Comparison of ENCODE assay signal across 9 cellular contexts in the genomic region with DNA sequence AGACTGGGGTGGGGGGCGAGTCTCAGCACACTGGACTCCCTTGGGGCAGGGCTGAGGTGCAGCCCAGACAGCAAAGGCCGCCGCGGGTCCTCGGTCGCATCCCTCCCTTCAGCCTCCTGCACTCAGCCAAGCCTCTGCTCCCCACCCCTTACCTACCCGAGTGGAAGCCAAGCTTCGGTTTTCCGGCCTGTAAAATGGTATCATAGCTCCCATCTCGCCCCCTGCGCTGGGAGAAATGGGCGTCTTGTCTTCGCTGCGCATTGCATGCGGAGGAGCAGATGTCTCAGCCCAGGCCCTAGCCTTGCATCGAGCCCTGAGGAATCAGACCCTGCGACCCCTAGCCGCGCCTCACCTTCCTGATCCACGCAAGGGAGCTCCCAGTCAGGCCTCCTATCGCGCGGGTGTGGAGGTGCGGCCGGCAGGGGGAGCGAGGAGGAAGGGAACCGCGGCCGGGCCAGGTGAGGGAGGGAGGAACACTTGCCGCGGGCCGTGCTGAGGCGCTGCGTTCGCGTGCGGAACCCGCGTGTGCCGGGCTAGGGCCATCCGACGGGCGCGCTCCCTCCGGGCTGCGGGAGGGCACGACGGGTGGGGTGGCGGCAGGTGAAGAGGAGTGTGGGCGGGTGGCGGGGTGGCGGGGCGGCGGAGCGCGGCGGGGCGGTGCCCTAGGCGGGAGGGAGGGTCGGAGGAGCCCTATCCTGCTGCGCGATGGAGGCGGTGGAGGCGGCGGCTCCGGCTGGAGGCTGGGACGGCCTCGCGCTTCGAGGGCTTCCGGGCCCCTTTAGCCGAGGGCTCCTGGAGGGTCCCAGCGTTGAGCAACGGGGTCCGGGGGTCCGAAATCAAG. TPM values are rescaled to one million over a fixed set of nuclear protein-coding genes. Genes with fewer than 3 reads are reported as not detected.
A peak's percentile ranks its signal among the peaks of the same experiment; 100 is the strongest.
DNase-seq lines count a peak whose midpoint lies in the region; ATAC-seq, FAIRE-seq and TF ChIP-seq lines count a peak whose summit lies in the region.
"Had no signal": no experiment of that assay in that cellular context is flagged by ENCODE, and none has a peak within 500 bp of the region (broad histone marks: within the 10 kb centered on the region; RNA-seq: fewer than 3 reads in every experiment).

No MANE protein-coding gene starts in this region.

- H3K9me3 Mint-ChIP-seq in activated CD4-positive, alpha-beta memory T cell treated with anti-CD3 and anti-CD28 coated beads for 36 hours = no peaks in the 10 kb centered on the region
- no peaks in the 10 kb centered on the region for H3K9me3 Mint-ChIP-seq in effector memory CD8-positive, alpha-beta T cell

- no peaks in the 10 kb centered on the region for H3K9me2 ChIP-seq in MM.1S (replicated peaks; ENCODE audit: insufficient read depth, low read length)

- H2AFZ ChIP-seq in MM.1S (ENCODE audit: low read length) (peak overlapping the region; percentile 43; the same call in 1 of the 2 replicates), neuronal stem cell (ENCODE audit: low read length) (no peak overlapping the region)

- H3K4me3 Mint-ChIP-seq in activated CD4-positive, alpha-beta memory T cell treated with anti-CD3 and anti-CD28 coated beads for 36 hours = peak overlapping the region; percentile 16
- peak overlapping the region; percentile 51 to 78 for H3K4me3 Mint-ChIP-seq in effector memory CD8-positive, alpha-beta T cell

- CTCF ChIA-PET in activated CD4-positive, alpha-beta memory T cell treated with anti-CD3 and anti-CD28 coated beads for 36 hours (lab: Charles Lee) = interaction anchor here (0.6 to 2.5 kb wide), 14 partner anchors 13 to 683 kb away, joined by 3 to 14 read pairs (median 3); no protein-coding TSS in a partner anchor

- peak; percentile 74 for ATAC-seq in effector memory CD8-positive, alpha-beta T cell (replicated peaks)
- ATAC-seq in HG03175 (IDR thresholded peaks at IDR 0.05; ENCODE audit: unreplicated experiment) = no peak

- intact Hi-C loops in activated CD4-positive, alpha-beta memory T cell treated with anti-CD3 and anti-CD28 coated beads for 36 hours (cut with micrococcal nuclease) = loop anchor here (5.0 kb wide), 1 partner anchor 136 kb away; no protein-coding TSS in a partner anchor
- intact Hi-C loops in uterus (cut with DNase I; ENCODE audit: low total_unique reads) = no loop called here

- TF ChIP-seq CTCF in MM.1S (IDR thresholded peaks at IDR 0.05; ENCODE audit: low read length) (peak; percentile 71), uterus (IDR thresholded peaks at IDR 0.05) (peak; percentile 36 to 68 (median 42))

- no CpG with 5 or more reads among the region's 76 CpGs for WGBS in neuronal stem cell (ENCODE audit: extremely low coverage in 2 of 2, insufficient read length in 2 of 2, insufficient replicate concordance in 1 of 2), 2 donors

- no peak for TF ChIP-seq POLR2A in uterus (IDR thresholded peaks at IDR 0.05)

- no peaks in the 10 kb centered on the region for H3K79me2 ChIP-seq in MM.1S (ENCODE audit: low read length)

- H3K27ac ChIP-seq in MM.1S (ENCODE audit: low read length) = no peak overlapping the region
- no peak overlapping the region for H3K27ac ChIP-seq in neuronal stem cell (replicated peaks; ENCODE audit: low read length)
- no peak overlapping the region for H3K27ac ChIP-seq in uterus

- H4K91ac ChIP-seq in neuronal stem cell (ENCODE audit: low read depth, low read length, poor library complexity) = no peak overlapping the region

- DNase-seq in Daoy (ENCODE audit: low read depth) (peak; percentile 57), MM.1S (peak; percentile 69), neuronal stem cell (ENCODE audit: low spot score) (no peak), uterus (peak in 1 of 2 donors; percentile 34), RCC 7860 (ENCODE audit: low spot score) (no peak)
- DNase-seq in activated CD4-positive, alpha-beta memory T cell treated with anti-CD3 and anti-CD28 coated beads for 36 hours = peak; percentile 78
- peak; percentile 35 to 47 (median 41) for DNase-seq in effector memory CD8-positive, alpha-beta T cell

- H4K20me1 ChIP-seq in MM.1S (ENCODE audit: insufficient read depth, low read length) = no peaks in the 10 kb centered on the region

- H3K36me3 ChIP-seq in MM.1S (replicated peaks; ENCODE audit: insufficient read depth, low read length) = no peaks in the 10 kb centered on the region
- H3K36me3 ChIP-seq in neuronal stem cell (replicated peaks in 1 of 2; ENCODE audit: control insufficient read depth in 2 of 2, insufficient read depth in 2 of 2, low read length in 2 of 2) = no peaks in the 10 kb centered on the region
- no peaks in the 10 kb centered on the region for H3K36me3 ChIP-seq in uterus

- no peak overlapping the region for H2BK12ac ChIP-seq in neuronal stem cell (ENCODE audit: low read length)

- H3K4me1 Mint-ChIP-seq in activated CD4-positive, alpha-beta memory T cell treated with anti-CD3 and anti-CD28 coated beads for 36 hours (ENCODE audit: low read depth) = peaks cover 28% of the 10 kb centered on the region
- H3K4me1 Mint-ChIP-seq in effector memory CD8-positive, alpha-beta T cell (ENCODE audit: low read depth in 2 of 2) = peaks cover 24% of the 10 kb centered on the region in 2 donors

- H2BK5ac ChIP-seq in neuronal stem cell (ENCODE audit: low read length) = no peak overlapping the region

- peak overlapping the region; percentile 100 for H3K23ac ChIP-seq in neuronal stem cell (ENCODE audit: low read depth, low read length, poor library complexity)

- H3K27me3 ChIP-seq in MM.1S (replicated peaks; ENCODE audit: insufficient read depth, low read length) = peaks cover 85% of the 10 kb centered on the region
- H3K27me3 ChIP-seq in neuronal stem cell (ENCODE audit: control insufficient read depth in 3 of 3, insufficient read depth in 3 of 3, low read depth in 1 of 3, low read length in 3 of 3) = peaks cover 52 to 94% (median 85%) of the 10 kb centered on the region in 3 experiments
- H3K27me3 ChIP-seq in uterus = peaks cover 18 to 31% of the 10 kb centered on the region in 2 donors

- H3K4me2 ChIP-seq in MM.1S (ENCODE audit: low read depth, low read length) (peak overlapping the region; percentile 76), neuronal stem cell (ENCODE audit: insufficient read depth, low read length, poor library complexity, severe bottlenecking) (peak overlapping the region; percentile 30)

- H3K4me1 ChIP-seq in MM.1S (ENCODE audit: low read length) (0 out of 2 replicates have a peak, but pooled peaks cover 3% of the 10 kb centered on the region), neuronal stem cell (ENCODE audit: control insufficient read depth in 2 of 2, insufficient read depth in 1 of 2, low read depth in 1 of 2, low read length in 2 of 2) (peaks cover 7 to 19% of the 10 kb centered on the region in 2 donors), uterus (peaks cover 0 to 26% of the 10 kb centered on the region in 2 donors)

- no peak overlapping the region for H3K27ac Mint-ChIP-seq in activated CD4-positive, alpha-beta memory T cell treated with anti-CD3 and anti-CD28 coated beads for 36 hours
- H3K27ac Mint-ChIP-seq in effector memory CD8-positive, alpha-beta T cell = no peak overlapping the region

- no peak overlapping the region for H2BK120ac ChIP-seq in neuronal stem cell (ENCODE audit: low read depth, low read length)

- H3K4ac ChIP-seq in neuronal stem cell (ENCODE audit: low read length) = no peak overlapping the region

- no peak overlapping the region for H4K8ac ChIP-seq in neuronal stem cell (ENCODE audit: low read depth, low read length)

- POLR2A ChIA-PET in activated CD4-positive, alpha-beta memory T cell treated with anti-CD3 and anti-CD28 coated beads for 36 hours (lab: Charles Lee) = interaction anchor here (0.5 to 1.0 kb wide), 2 partner anchors 71 to 99 kb away, joined by 3 read pairs; no protein-coding TSS in a partner anchor

- H3K79me1 ChIP-seq in neuronal stem cell (ENCODE audit: low read depth, low read length) = no peaks in the 10 kb centered on the region

- H3K18ac ChIP-seq in neuronal stem cell (ENCODE audit: low read length) = no peak overlapping the region

- peaks cover 2% of the 10 kb centered on the region for H3K36me3 Mint-ChIP-seq in activated CD4-positive, alpha-beta memory T cell treated with anti-CD3 and anti-CD28 coated beads for 36 hours
- peaks cover 3% of the 10 kb centered on the region for H3K36me3 Mint-ChIP-seq in effector memory CD8-positive, alpha-beta T cell (ENCODE audit: insufficient read depth)

- peaks cover 9% of the 10 kb centered on the region for H3F3A ChIP-seq in MM.1S (ENCODE audit: insufficient read depth, low read length)

- H3K9ac ChIP-seq in MM.1S (ENCODE audit: low read length) = no peak overlapping the region
- no peak overlapping the region for H3K9ac ChIP-seq in neuronal stem cell (ENCODE audit: low read depth, low read length, poor library complexity)

- H3K4me3 ChIP-seq in MM.1S (ENCODE audit: low read length) = peak overlapping the region; percentile 59
- peak overlapping the region in 1 of 2 donors; percentile 26 for H3K4me3 ChIP-seq in neuronal stem cell (ENCODE audit: low read length in 2 of 2)
- H3K4me3 ChIP-seq in uterus = no peak overlapping the region

- H3K9me3 ChIP-seq in MM.1S (replicated peaks; ENCODE audit: insufficient read depth, low read length) (no peaks in the 10 kb centered on the region), neuronal stem cell (replicated peaks in 1 of 2; ENCODE audit: control insufficient read depth in 2 of 2, insufficient read depth in 1 of 2, low read depth in 1 of 2, low read length in 2 of 2) (peaks cover 0 to 5% of the 10 kb centered on the region in 2 donors), uterus (no peaks in the 10 kb centered on the region)

- H3K14ac ChIP-seq in neuronal stem cell (ENCODE audit: low read length) = no peak overlapping the region

- FAIRE-seq in RCC 7860 (lab: Jason Lieb, UNC) = no peak

- H3K27me3 Mint-ChIP-seq in activated CD4-positive, alpha-beta memory T cell treated with anti-CD3 and anti-CD28 coated beads for 36 hours = peaks cover 57% of the 10 kb centered on the region
- H3K27me3 Mint-ChIP-seq in effector memory CD8-positive, alpha-beta T cell = peaks cover 55 to 94% of the 10 kb centered on the region in 2 donors

- no peak overlapping the region for H2BK15ac ChIP-seq in neuronal stem cell (ENCODE audit: low read length)

- H2AK5ac ChIP-seq in neuronal stem cell (ENCODE audit: low read depth, low read length) = peak overlapping the region; percentile 82

RNA-seq across cellular contexts. Expression of a gene that starts 4.1 kb away (rescaled TPM):
- total RNA-seq in Daoy (2014; rRNA removed; shearing (Covaris generic)) = 1.1 and 1.6 TPM in 2 replicates
- not detected for total RNA-seq in activated CD4-positive, alpha-beta memory T cell treated with anti-CD3 and anti-CD28 coated beads for 36 hours
- 0.31 TPM for polyA plus RNA-seq in neuronal stem cell (2013, experiment 1 of 2)
- 0.26 TPM for polyA plus RNA-seq in neuronal stem cell (2013, experiment 2 of 2)
- 10 to 100 TPM in 2 of 4 donors, 1 to 10 TPM in 2; 1.0 to 23.2 (median 5.8) TPM for total RNA-seq in uterus

RNA-seq across cellular contexts. Expression of a gene that starts 33.2 kb away (rescaled TPM):
- total RNA-seq in Daoy (2014; rRNA removed; shearing (Covaris generic)) = 6.2 and 7.9 TPM in 2 replicates
- not detected for total RNA-seq in activated CD4-positive, alpha-beta memory T cell treated with anti-CD3 and anti-CD28 coated beads for 36 hours
- polyA plus RNA-seq in neuronal stem cell (2013, experiment 1 of 2) = 2.5 TPM
- polyA plus RNA-seq in neuronal stem cell (2013, experiment 2 of 2) = 2.6 TPM
- 1 to 10 TPM in 2 of 4 donors, under 1 TPM in 1, not detected in 1; 0.76 to 7.4 (median 6.4) TPM for total RNA-seq in uterus
- total RNA-seq: T-helper 2 cell treated with Interferon-gamma antibody and Interleukin-4, amounts not matched to agents 100 ng/mL and 5 ng/mL, for 36 hours had no signal

RNA-seq across cellular contexts. Expression of a gene that starts 42.2 kb away (rescaled TPM):
- total RNA-seq in Daoy (2014; rRNA removed; shearing (Covaris generic)) = 6.1 and 7.8 TPM in 2 replicates
- total RNA-seq in activated CD4-positive, alpha-beta memory T cell treated with anti-CD3 and anti-CD28 coated beads for 36 hours = under 1 TPM; 0.41 to 0.43 TPM
- polyA plus RNA-seq in neuronal stem cell (2013, experiment 1 of 2) = 23.1 TPM
- polyA plus RNA-seq in neuronal stem cell (2013, experiment 2 of 2) = 21.3 TPM
- total RNA-seq in uterus = 10 to 100 TPM in 3 of 4 donors, 1 to 10 TPM in 1; 9.4 to 67.6 (median 25.3) TPM
- total RNA-seq: T-helper 2 cell treated with Interferon-gamma antibody and Interleukin-4, amounts not matched to agents 100 ng/mL and 5 ng/mL, for 36 hours had no signal

Comparison
In these comparisons a context has a peak if more than half of its experiments do, and no peak if none do; other contexts are left out.
1. DNase-seq: peak in Daoy (single experiment), MM.1S (single experiment), activated CD4-positive, alpha-beta memory T cell treated with anti-CD3 and anti-CD28 coated beads for 36 hours (single experiment) and effector memory CD8-positive, alpha-beta T cell (3 of 3); none in neuronal stem cell (single experiment) and RCC 7860 (single experiment).